In genomic region chr3:130976706-130977105, GRCh38 we compare ENCODE assay signal across 1 cellular context.
TF ChIP-seq lines count a peak whose summit lies in the region.

No MANE protein-coding gene starts in this region.

TF ChIP-seq in SK-N-SH, 30 proteins besides CTCF, POLR2A, EP300 and RAD21 (continued from another document):
- TF ChIP-seq IRF3 (IDR thresholded peaks at IDR 0.05; ENCODE audit: low read depth, low read length), result no peak
- TF ChIP-seq POLR2AphosphoS5 (IDR thresholded peaks at IDR 0.05; ENCODE audit: low read depth, low read length), result no peak
- TF ChIP-seq RXRA (IDR thresholded peaks at IDR 0.05; ENCODE audit: borderline replicate concordance, low read depth), result no peak
- no peak for TF ChIP-seq TEAD4 (IDR thresholded peaks at IDR 0.05; ENCODE audit: borderline replicate concordance, insufficient read depth)
- no peak for TF ChIP-seq ELF1 (IDR thresholded peaks at IDR 0.05)
